ENCODE assay signal across 16 cellular contexts in genomic region chr12:123171967-123172366, GRCh38. TPM values are rescaled to one million over a fixed set of nuclear protein-coding genes. Genes with fewer than 3 reads are reported as not detected.
A peak's percentile ranks its signal among the peaks of the same experiment; 100 is the strongest.
DNase-seq lines count a peak whose midpoint lies in the region; TF ChIP-seq lines count a peak whose summit lies in the region.
"Had no signal": no experiment of that assay in that cellular context is flagged by ENCODE, and none has a peak within 500 bp of the region (broad histone marks: within the 10 kb centered on the region; RNA-seq: fewer than 3 reads in every experiment).

No MANE protein-coding gene starts in this region.

- peaks cover 44% of the 10 kb centered on the region for H3K36me3 Mint-ChIP-seq in nephron progenitor cell (ENCODE audit: low read depth)

- peak overlapping the region; percentile 6 for H3K27ac Mint-ChIP-seq in nephron progenitor cell
- H3K27ac Mint-ChIP-seq: B cell; CD4-positive, alpha-beta T cell had no signal

- H3K4me3 Mint-ChIP-seq in nephron progenitor cell = no peak overlapping the region
- H3K4me3 Mint-ChIP-seq: B cell; CD14-positive monocyte; CD4-positive, alpha-beta T cell; CD8-positive, alpha-beta memory T cell had no signal

- TF ChIP-seq CTCF in nephron progenitor cell (IDR thresholded peaks at IDR 0.05) = no peak

- no peaks in the 10 kb centered on the region for H3K9me3 Mint-ChIP-seq in nephron progenitor cell
- H3K9me3 Mint-ChIP-seq: CD14-positive monocyte; CD4-positive, alpha-beta T cell; CD8-positive, alpha-beta memory T cell had no signal

- no peaks in the 10 kb centered on the region for H3K4me1 Mint-ChIP-seq in nephron progenitor cell
- H3K4me1 Mint-ChIP-seq: B cell, CD14-positive monocyte had no signal

- H3K27me3 Mint-ChIP-seq in nephron progenitor cell (ENCODE audit: low read depth, poor library complexity) = no peaks in the 10 kb centered on the region
- H3K27me3 Mint-ChIP-seq: B cell; CD4-positive, alpha-beta T cell; CD8-positive, alpha-beta memory T cell had no signal

- DNase-seq in DMS53 (lab: John Stamatoyannopoulos, UW) (peak; percentile 9), DMS53 treated with DMSO at 0.1 percent for 48 hours (lab: John Stamatoyannopoulos, UW; ENCODE audit: unreplicated experiment) (no peak), DMS79 treated with DMSO at 0.1 percent for 48 hours (lab: John Stamatoyannopoulos, UW) (peak; percentile 52), NCI-H510A treated with DMSO at 0.1 percent for 48 hours (lab: John Stamatoyannopoulos, UW) (peak; percentile 83), nephron progenitor cell (no peak), anterior cingulate cortex (lab: John Stamatoyannopoulos, UW) (no peak), NCI-H345 (lab: John Stamatoyannopoulos, UW) (no peak), mesenteric fat pad (ENCODE audit: low spot score) (no peak)
- DNase-seq: CD4-positive, alpha-beta T cell; CD8-positive, alpha-beta memory T cell; DMS 273 treated with DMSO at 0.1 percent for 48 hours; GM23248; H7; HCEC 1CT had no signal

RNA-seq across cellular contexts. Expression of gene PITPNM2, which starts 21.1 kb away (rescaled TPM):
- 23.1 TPM for total RNA-seq in mesenteric fat pad

Comparison
In these comparisons a context has a peak if more than half of its experiments do, and no peak if none do; other contexts are left out.
1. DNase-seq: peak in DMS53 (single experiment), DMS79 treated with DMSO at 0.1 percent for 48 hours (single experiment) and NCI-H510A treated with DMSO at 0.1 percent for 48 hours (single experiment); none in DMS53 treated with DMSO at 0.1 percent for 48 hours (single experiment), nephron progenitor cell (single experiment), anterior cingulate cortex (0 of 58), NCI-H345 (single experiment) and mesenteric fat pad (single experiment).